Comparison of ENCODE assay signal across 1 cellular context in genomic region chr14:24224618-24225071, GRCh38.
TF ChIP-seq lines count a peak whose summit lies in the region.

No MANE protein-coding gene starts in this region.

TF ChIP-seq in endothelial cell of umbilical vein, 7 proteins besides CTCF, POLR2A, EP300 and RAD21 (continued from another document):
- TF ChIP-seq EZH2 (IDR thresholded peaks at IDR 0.05; ENCODE audit: borderline replicate concordance, low read depth, low read length, severe bottlenecking) (no peak), MYC (IDR thresholded peaks at IDR 0.05; ENCODE audit: low read depth, low read length) (no peak), POLR2AphosphoS5 (IDR thresholded peaks at IDR 0.05; ENCODE audit: insufficient read depth, low read depth, low read length) (peak; percentile 78), GATA2 (IDR thresholded peaks at IDR 0.05; ENCODE audit: insufficient read depth, insufficient read length, low read depth, low read length) (peak; percentile 94), MAX (IDR thresholded peaks at IDR 0.05; ENCODE audit: insufficient read depth, insufficient read length) (no peak), JUN (IDR thresholded peaks at IDR 0.05; ENCODE audit: borderline replicate concordance, insufficient read depth, insufficient read length, low read depth) (peak; percentile 93)
